ENCODE assay signal across 21 cellular contexts in the genomic region with DNA sequence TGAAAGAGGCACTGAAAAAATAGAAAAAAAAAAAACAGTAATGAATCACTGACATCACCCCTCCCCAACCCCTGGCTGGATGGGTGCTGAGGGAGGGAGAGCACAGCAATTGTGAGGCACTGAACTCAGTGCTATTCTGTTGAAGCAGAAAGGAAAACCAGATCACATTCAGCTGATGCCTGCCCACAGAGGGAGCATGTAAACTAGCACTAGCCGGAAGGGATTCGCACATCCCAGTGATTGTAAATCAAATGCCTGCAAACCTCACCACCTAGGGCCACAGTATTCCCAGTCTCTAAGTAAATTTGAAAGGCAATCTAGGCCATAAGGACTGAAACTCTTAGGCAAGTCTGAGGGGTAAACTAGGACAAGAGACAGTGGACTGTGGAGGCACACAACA.
A peak's percentile ranks its signal among the peaks of the same experiment; 100 is the strongest.
DNase-seq lines count a peak whose midpoint lies in the region; ATAC-seq and TF ChIP-seq lines count a peak whose summit lies in the region.
"Had no signal": no experiment of that assay in that cellular context is flagged by ENCODE, and none has a peak within 500 bp of the region (broad histone marks: within the 10 kb centered on the region; RNA-seq: fewer than 3 reads in every experiment).

No MANE protein-coding gene starts in this region.

- H3K9me3 ChIP-seq in neural progenitor cell (ENCODE audit: low read depth), result no peaks in the 10 kb centered on the region
- H3K9me3 ChIP-seq: BE2C had no signal

- H3K4me1 ChIP-seq in GM23338 (ENCODE audit: insufficient read depth), result no peaks in the 10 kb centered on the region
- H3K4me1 ChIP-seq in neural progenitor cell, result no peaks in the 10 kb centered on the region
- H3K4me1 ChIP-seq: BE2C had no signal

- H3K4me3 Mint-ChIP-seq in GM23338 (no peak overlapping the region), WTC11 (no peak overlapping the region), neural progenitor cell (no peak overlapping the region)
- H3K4me3 Mint-ChIP-seq: CD4-positive, CD25-positive, alpha-beta regulatory T cell; CD8-positive, alpha-beta memory T cell; IgD-negative memory B cell had no signal

- POLR2A ChIA-PET in WTC11 (lab: Charles Lee), result no interaction called here

- peak overlapping the region; percentile 67; the same call in 1 of the 2 replicates for H2AFZ ChIP-seq in GM23338
- peak overlapping the region; percentile 63 for H2AFZ ChIP-seq in neural progenitor cell (replicated peaks)

- no peaks in the 10 kb centered on the region for H3K36me3 Mint-ChIP-seq in GM23338 (ENCODE audit: low read depth)
- H3K36me3 Mint-ChIP-seq in WTC11, result no peaks in the 10 kb centered on the region
- no peaks in the 10 kb centered on the region for H3K36me3 Mint-ChIP-seq in neural progenitor cell
- H3K36me3 Mint-ChIP-seq: CD4-positive, CD25-positive, alpha-beta regulatory T cell; IgD-negative memory B cell had no signal

- H4K20me1 ChIP-seq in GM23338 (replicated peaks; ENCODE audit: insufficient read depth) (no peaks in the 10 kb centered on the region), neural progenitor cell (ENCODE audit: low read depth) (no peaks in the 10 kb centered on the region)

- H3K9me2 ChIP-seq in GM23338 (ENCODE audit: insufficient read depth), result no peaks in the 10 kb centered on the region

- H3K4me3 ChIP-seq in GM23338 (no peak overlapping the region), neural progenitor cell (no peak overlapping the region)

- no peak overlapping the region for H3K9ac ChIP-seq in neural progenitor cell

- no peak overlapping the region for H3K4me2 ChIP-seq in GM23338
- no peak overlapping the region for H3K4me2 ChIP-seq in neural progenitor cell

- no peak overlapping the region for H3K27ac ChIP-seq in GM23338 (ENCODE audit: low read depth)
- H3K27ac ChIP-seq in neural progenitor cell, result no peak overlapping the region

- DNase-seq in GM23338 (ENCODE audit: low spot score) (peak; percentile 9), WTC11 (ENCODE audit: low spot score) (no peak), islet precursor cell (peak; percentile 43), neural progenitor cell (ENCODE audit: low spot score) (no peak)
- no peak for DNase-seq in NK-92 treated with Interleukin-12 subunit alpha and Interleukin-12 subunit beta, amount 100 ng/mL, for 24 hours (lab: John Stamatoyannopoulos, UW)
- DNase-seq: ACHN; BE2C; C1 segment of cervical spinal cord; CD4-positive, CD25-positive, alpha-beta regulatory T cell; CD8-positive, alpha-beta memory T cell; COR-L47; DMS 273 treated with DMSO at 0.1 percent for 48 hours; DMS53; DND-41; EL; HCEC 1CT; KBM-7 had no signal

- peaks cover 3% of the 10 kb centered on the region for H3K27me3 Mint-ChIP-seq in GM23338 (ENCODE audit: insufficient read depth, low read depth, poor library complexity)
- H3K27me3 Mint-ChIP-seq in WTC11 (ENCODE audit: low read depth), result no peaks in the 10 kb centered on the region
- peaks cover 2% of the 10 kb centered on the region for H3K27me3 Mint-ChIP-seq in neural progenitor cell (ENCODE audit: insufficient read depth, low read depth)
- H3K27me3 Mint-ChIP-seq: CD4-positive, CD25-positive, alpha-beta regulatory T cell; CD8-positive, alpha-beta memory T cell; IgD-negative memory B cell had no signal

- H3F3A ChIP-seq in GM23338 (replicated peaks; ENCODE audit: low read depth) (no peaks in the 10 kb centered on the region), neural progenitor cell (ENCODE audit: low read depth) (no peaks in the 10 kb centered on the region)

- CTCF ChIA-PET in WTC11 (lab: Charles Lee), result no interaction called here

- ATAC-seq in GM23338, result peak; percentile 53
- ATAC-seq in WTC11, result peak; percentile 73
- no peak for ATAC-seq in HG02981 (IDR thresholded peaks at IDR 0.05; ENCODE audit: unreplicated experiment)
- no peak for ATAC-seq in HG03521 (IDR thresholded peaks at IDR 0.05; ENCODE audit: unreplicated experiment)
- ATAC-seq: HepG2 had no signal

- peaks cover 10% of the 10 kb centered on the region; the same call in 2 of the 3 replicates for H3K9me3 Mint-ChIP-seq in GM23338
- H3K9me3 Mint-ChIP-seq in WTC11, result peaks cover 29% of the 10 kb centered on the region
- H3K9me3 Mint-ChIP-seq in neural progenitor cell, result no peaks in the 10 kb centered on the region

- H3K4me1 Mint-ChIP-seq in GM23338, result peaks cover 3% of the 10 kb centered on the region; the same call in 1 of the 3 replicates
- H3K4me1 Mint-ChIP-seq in WTC11, result peaks cover 10% of the 10 kb centered on the region
- no peaks in the 10 kb centered on the region for H3K4me1 Mint-ChIP-seq in neural progenitor cell
- H3K4me1 Mint-ChIP-seq: CD4-positive, CD25-positive, alpha-beta regulatory T cell; CD8-positive, alpha-beta memory T cell; IgD-negative memory B cell had no signal

- H3K79me2 ChIP-seq in GM23338 (replicated peaks; ENCODE audit: insufficient read depth), result no peaks in the 10 kb centered on the region
- no peaks in the 10 kb centered on the region for H3K79me2 ChIP-seq in neural progenitor cell (ENCODE audit: low read depth)

- H3K27me3 ChIP-seq in GM23338 (ENCODE audit: insufficient read depth) (no peaks in the 10 kb centered on the region), neural progenitor cell (no peaks in the 10 kb centered on the region)
- H3K27me3 ChIP-seq: BE2C had no signal

- H3K27ac Mint-ChIP-seq in GM23338, result no peak overlapping the region
- H3K27ac Mint-ChIP-seq in WTC11, result no peak overlapping the region
- no peak overlapping the region for H3K27ac Mint-ChIP-seq in neural progenitor cell
- H3K27ac Mint-ChIP-seq: CD4-positive, CD25-positive, alpha-beta regulatory T cell; IgD-negative memory B cell had no signal

- TF ChIP-seq CTCF in GM23338 (conservative IDR thresholded peaks at IDR 0.05; ENCODE audit: low read depth in 2 of 2), result no peak
- TF ChIP-seq CTCF in WTC11 (IDR thresholded peaks at IDR 0.05), result no peak
- TF ChIP-seq CTCF in neural progenitor cell (IDR thresholded peaks at IDR 0.05), result no peak

- H3K36me3 ChIP-seq in GM23338 (ENCODE audit: insufficient read depth), result no peaks in the 10 kb centered on the region
- H3K36me3 ChIP-seq in neural progenitor cell, result no peaks in the 10 kb centered on the region
- H3K36me3 ChIP-seq: BE2C had no signal

TF ChIP-seq in GM23338, 12 proteins besides CTCF, POLR2A, EP300 and RAD21 (continues in another document):
- TF ChIP-seq NANOG (IDR thresholded peaks at IDR 0.05; ENCODE audit: borderline replicate concordance) (no peak), JUNB (IDR thresholded peaks at IDR 0.05; ENCODE audit: unreplicated experiment) (no peak), EZH2phosphoT487 (IDR thresholded peaks at IDR 0.05; ENCODE audit: unreplicated experiment) (no peak), CREB1 (CRISPR knock-in tag; IDR thresholded peaks at IDR 0.05; ENCODE audit: low read depth) (no peak)
- TF ChIP-seq, protein P1, sequence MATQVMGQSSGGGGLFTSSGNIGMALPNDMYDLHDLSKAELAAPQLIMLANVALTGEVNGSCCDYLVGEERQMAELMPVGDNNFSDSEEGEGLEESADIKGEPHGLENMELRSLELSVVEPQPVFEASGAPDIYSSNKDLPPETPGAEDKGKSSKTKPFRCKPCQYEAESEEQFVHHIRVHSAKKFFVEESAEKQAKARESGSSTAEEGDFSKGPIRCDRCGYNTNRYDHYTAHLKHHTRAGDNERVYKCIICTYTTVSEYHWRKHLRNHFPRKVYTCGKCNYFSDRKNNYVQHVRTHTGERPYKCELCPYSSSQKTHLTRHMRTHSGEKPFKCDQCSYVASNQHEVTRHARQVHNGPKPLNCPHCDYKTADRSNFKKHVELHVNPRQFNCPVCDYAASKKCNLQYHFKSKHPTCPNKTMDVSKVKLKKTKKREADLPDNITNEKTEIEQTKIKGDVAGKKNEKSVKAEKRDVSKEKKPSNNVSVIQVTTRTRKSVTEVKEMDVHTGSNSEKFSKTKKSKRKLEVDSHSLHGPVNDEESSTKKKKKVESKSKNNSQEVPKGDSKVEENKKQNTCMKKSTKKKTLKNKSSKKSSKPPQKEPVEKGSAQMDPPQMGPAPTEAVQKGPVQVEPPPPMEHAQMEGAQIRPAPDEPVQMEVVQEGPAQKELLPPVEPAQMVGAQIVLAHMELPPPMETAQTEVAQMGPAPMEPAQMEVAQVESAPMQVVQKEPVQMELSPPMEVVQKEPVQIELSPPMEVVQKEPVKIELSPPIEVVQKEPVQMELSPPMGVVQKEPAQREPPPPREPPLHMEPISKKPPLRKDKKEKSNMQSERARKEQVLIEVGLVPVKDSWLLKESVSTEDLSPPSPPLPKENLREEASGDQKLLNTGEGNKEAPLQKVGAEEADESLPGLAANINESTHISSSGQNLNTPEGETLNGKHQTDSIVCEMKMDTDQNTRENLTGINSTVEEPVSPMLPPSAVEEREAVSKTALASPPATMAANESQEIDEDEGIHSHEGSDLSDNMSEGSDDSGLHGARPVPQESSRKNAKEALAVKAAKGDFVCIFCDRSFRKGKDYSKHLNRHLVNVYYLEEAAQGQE (IDR thresholded peaks at IDR 0.05; ENCODE audit: unreplicated experiment), result no peak

TF ChIP-seq in WTC11, 78 proteins besides CTCF, POLR2A, EP300 and RAD21:
- TF ChIP-seq, protein P2, sequence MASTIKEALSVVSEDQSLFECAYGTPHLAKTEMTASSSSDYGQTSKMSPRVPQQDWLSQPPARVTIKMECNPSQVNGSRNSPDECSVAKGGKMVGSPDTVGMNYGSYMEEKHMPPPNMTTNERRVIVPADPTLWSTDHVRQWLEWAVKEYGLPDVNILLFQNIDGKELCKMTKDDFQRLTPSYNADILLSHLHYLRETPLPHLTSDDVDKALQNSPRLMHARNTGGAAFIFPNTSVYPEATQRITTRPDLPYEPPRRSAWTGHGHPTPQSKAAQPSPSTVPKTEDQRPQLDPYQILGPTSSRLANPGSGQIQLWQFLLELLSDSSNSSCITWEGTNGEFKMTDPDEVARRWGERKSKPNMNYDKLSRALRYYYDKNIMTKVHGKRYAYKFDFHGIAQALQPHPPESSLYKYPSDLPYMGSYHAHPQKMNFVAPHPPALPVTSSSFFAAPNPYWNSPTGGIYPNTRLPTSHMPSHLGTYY (CRISPR knock-in tag; IDR thresholded peaks at IDR 0.05), result no peak
- TF ChIP-seq PREB (CRISPR knock-in tag; IDR thresholded peaks at IDR 0.05; ENCODE audit: borderline replicate concordance) (no peak), ZNF219 (CRISPR knock-in tag; IDR thresholded peaks at IDR 0.05; ENCODE audit: borderline replicate concordance) (no peak), MAX (CRISPR knock-in tag; IDR thresholded peaks at IDR 0.05) (no peak), GABPB1 (CRISPR knock-in tag; IDR thresholded peaks at IDR 0.05) (no peak)

Comparison
In these comparisons a context has a peak if more than half of its experiments do, and no peak if none do; other contexts are left out.
1. ATAC-seq: peak in GM23338 (single experiment) and WTC11 (single experiment); none in HG02981 (single experiment) and HG03521 (single experiment).
2. DNase-seq: peak in GM23338 (single experiment) and islet precursor cell (single experiment); none in WTC11 (single experiment), neural progenitor cell (single experiment) and NK-92 treated with Interleukin-12 subunit alpha and Interleukin-12 subunit beta, amount 100 ng/mL, for 24 hours (single experiment).